In genomic region chr17:57953703-57954420, GRCh38 we compare ENCODE assay signal across 8 cellular contexts. TPM values are rescaled to one million over a fixed set of nuclear protein-coding genes. Genes with fewer than 3 reads are reported as not detected.
DNase-seq lines count a peak whose midpoint lies in the region; ATAC-seq and TF ChIP-seq lines count a peak whose summit lies in the region.

No MANE protein-coding gene starts in this region.

- peaks cover 14% of the 10 kb centered on the region for H3K4me1 ChIP-seq in CD8-positive, alpha-beta memory T cell (ENCODE audit: insufficient read depth, low read length)

- no peaks in the 10 kb centered on the region for H3K9me3 ChIP-seq in CD8-positive, alpha-beta memory T cell (ENCODE audit: low read length)
- no peaks in the 10 kb centered on the region for H3K9me3 ChIP-seq in WERI-Rb-1 (ENCODE audit: severe bottlenecking)

- H3K4me3 Mint-ChIP-seq in CD8-positive, alpha-beta memory T cell: peak overlapping the region; percentile 62 to 86 (median 68)
- peak overlapping the region; percentile 83 for H3K4me3 Mint-ChIP-seq in progenitor cell of endocrine pancreas (ENCODE audit: low read depth)

- no peak for DNase-seq in CD8-positive, alpha-beta memory T cell
- DNase-seq in WERI-Rb-1 (no peak), fibroblast of the aortic adventitia (ENCODE audit: low read depth) (no peak), progenitor cell of endocrine pancreas (ENCODE audit: low spot score, unreplicated experiment) (no peak), NCI-H748 treated with DMSO at 0.1 percent for 48 hours (lab: John Stamatoyannopoulos, UW) (no peak)

- H3K36me3 ChIP-seq in CD8-positive, alpha-beta memory T cell (ENCODE audit: insufficient read depth, low read length): no peaks in the 10 kb centered on the region
- no peaks in the 10 kb centered on the region for H3K36me3 ChIP-seq in WERI-Rb-1

- POLR2A ChIA-PET in CD8-positive, alpha-beta memory T cell (lab: Charles Lee): interaction anchor here (0.6 to 1.0 kb wide), 2 partner anchors 11 to 14 kb away, joined by 3 to 4 read pairs; no protein-coding TSS in a partner anchor

- H3K27ac ChIP-seq in CD8-positive, alpha-beta memory T cell (ENCODE audit: low read depth, low read length): no peak overlapping the region
- H3K27ac ChIP-seq in WERI-Rb-1: peak overlapping the region; percentile 80

- peaks cover 13 to 20% of the 10 kb centered on the region in 2 donors for H3K27me3 Mint-ChIP-seq in CD8-positive, alpha-beta memory T cell
- H3K27me3 Mint-ChIP-seq in progenitor cell of endocrine pancreas: peaks cover 23% of the 10 kb centered on the region

- no peaks in the 10 kb centered on the region for H3K9me3 Mint-ChIP-seq in CD8-positive, alpha-beta memory T cell
- H3K9me3 Mint-ChIP-seq in progenitor cell of endocrine pancreas (ENCODE audit: low read depth): no peaks in the 10 kb centered on the region

- H3K27ac Mint-ChIP-seq in CD8-positive, alpha-beta memory T cell: peak overlapping the region in 2 of 8 donors; percentile 6 to 88
- H3K27ac Mint-ChIP-seq in progenitor cell of endocrine pancreas: peak overlapping the region; percentile 93

- no peaks in the 10 kb centered on the region for H3K36me3 Mint-ChIP-seq in CD8-positive, alpha-beta memory T cell
- no peaks in the 10 kb centered on the region for H3K36me3 Mint-ChIP-seq in progenitor cell of endocrine pancreas (ENCODE audit: insufficient read depth)

- H3K4me3 ChIP-seq in CD8-positive, alpha-beta memory T cell (ENCODE audit: low read length): no peak overlapping the region
- H3K4me3 ChIP-seq in WERI-Rb-1 (ENCODE audit: low read depth, low read length) (peak overlapping the region; percentile 65), fibroblast of the aortic adventitia (ENCODE audit: low read depth, low read length) (peak overlapping the region; percentile 78)

- H3K4me1 Mint-ChIP-seq in CD8-positive, alpha-beta memory T cell: peaks cover 19 to 44% (median 22%) of the 10 kb centered on the region in 3 donors
- peaks cover 16% of the 10 kb centered on the region for H3K4me1 Mint-ChIP-seq in progenitor cell of endocrine pancreas (ENCODE audit: low read depth)

- peaks cover 10% of the 10 kb centered on the region for H3K27me3 ChIP-seq in CD8-positive, alpha-beta memory T cell (ENCODE audit: insufficient read depth, low read length, poor library complexity, severe bottlenecking)
- H3K27me3 ChIP-seq in WERI-Rb-1 (ENCODE audit: insufficient read depth, low read depth, severe bottlenecking): no peaks in the 10 kb centered on the region

- ATAC-seq in GM21619 (IDR thresholded peaks at IDR 0.05; ENCODE audit: unreplicated experiment) (no peak), GM18867 (IDR thresholded peaks at IDR 0.05; ENCODE audit: unreplicated experiment) (no peak), HG03378 (IDR thresholded peaks at IDR 0.05; ENCODE audit: unreplicated experiment) (no peak)

- TF ChIP-seq CTCF in WERI-Rb-1 (IDR thresholded peaks at IDR 0.05; ENCODE audit: low read depth, low read length) (no peak), fibroblast of the aortic adventitia (IDR thresholded peaks at IDR 0.05; ENCODE audit: insufficient read depth, low read length) (no peak), progenitor cell of endocrine pancreas (IDR thresholded peaks at IDR 0.05; ENCODE audit: unreplicated experiment) (no peak)

- CTCF ChIA-PET in CD8-positive, alpha-beta memory T cell (lab: Charles Lee): interaction anchor here (0.6 to 3.9 kb wide), 5 partner anchors 16 to 94 kb away, joined by 3 to 19 read pairs (median 6); partner anchors contain the start of gene SRSF1

RNA-seq across cellular contexts. Expression of gene CUEDC1, which starts 1.4 kb away (rescaled TPM):
- under 1 TPM; 0.33 to 0.73 TPM for total RNA-seq in CD8-positive, alpha-beta memory T cell
- polyA plus RNA-seq in CD8-positive, alpha-beta memory T cell: not detected
- total RNA-seq in fibroblast of the aortic adventitia (ENCODE audit: low replicate concordance): 17.1 and 25.7 TPM in 2 replicates
- total RNA-seq in progenitor cell of endocrine pancreas: 29.2 and 30.8 TPM in 2 replicates

RNA-seq across cellular contexts. Expression of gene VEZF1, which starts 34.2 kb away (rescaled TPM):
- total RNA-seq in CD8-positive, alpha-beta memory T cell: 10 to 100 TPM; 29.1 to 29.5 TPM
- polyA plus RNA-seq in CD8-positive, alpha-beta memory T cell: 50.8 TPM
- total RNA-seq in fibroblast of the aortic adventitia (ENCODE audit: low replicate concordance): 16.4 and 76.2 TPM in 2 replicates
- total RNA-seq in progenitor cell of endocrine pancreas: 103 and 110 TPM in 2 replicates

RNA-seq across cellular contexts. Expression of gene SRSF1, which starts 53.2 kb away (rescaled TPM):
- total RNA-seq in CD8-positive, alpha-beta memory T cell: 100 to 1,000 TPM; 469 to 492 TPM
- polyA plus RNA-seq in CD8-positive, alpha-beta memory T cell: 50.6 TPM
- total RNA-seq in fibroblast of the aortic adventitia (ENCODE audit: low replicate concordance) (330 and 375 TPM in 2 replicates), progenitor cell of endocrine pancreas (319 and 326 TPM in 2 replicates)

Comparison
In these comparisons a context has a peak if more than half of its experiments do, and no peak if none do; other contexts are left out.
1. RNA of gene CUEDC1, which starts 1.4 kb away (total RNA-seq): 29.2 to 30.8 TPM in progenitor cell of endocrine pancreas and 17.1 to 25.7 TPM in fibroblast of the aortic adventitia; 0.33 to 0.73 TPM in CD8-positive, alpha-beta memory T cell; every median in the first group is over 10 times any median in the second.